ENCODE assay signal across 8 cellular contexts in the genomic region with DNA sequence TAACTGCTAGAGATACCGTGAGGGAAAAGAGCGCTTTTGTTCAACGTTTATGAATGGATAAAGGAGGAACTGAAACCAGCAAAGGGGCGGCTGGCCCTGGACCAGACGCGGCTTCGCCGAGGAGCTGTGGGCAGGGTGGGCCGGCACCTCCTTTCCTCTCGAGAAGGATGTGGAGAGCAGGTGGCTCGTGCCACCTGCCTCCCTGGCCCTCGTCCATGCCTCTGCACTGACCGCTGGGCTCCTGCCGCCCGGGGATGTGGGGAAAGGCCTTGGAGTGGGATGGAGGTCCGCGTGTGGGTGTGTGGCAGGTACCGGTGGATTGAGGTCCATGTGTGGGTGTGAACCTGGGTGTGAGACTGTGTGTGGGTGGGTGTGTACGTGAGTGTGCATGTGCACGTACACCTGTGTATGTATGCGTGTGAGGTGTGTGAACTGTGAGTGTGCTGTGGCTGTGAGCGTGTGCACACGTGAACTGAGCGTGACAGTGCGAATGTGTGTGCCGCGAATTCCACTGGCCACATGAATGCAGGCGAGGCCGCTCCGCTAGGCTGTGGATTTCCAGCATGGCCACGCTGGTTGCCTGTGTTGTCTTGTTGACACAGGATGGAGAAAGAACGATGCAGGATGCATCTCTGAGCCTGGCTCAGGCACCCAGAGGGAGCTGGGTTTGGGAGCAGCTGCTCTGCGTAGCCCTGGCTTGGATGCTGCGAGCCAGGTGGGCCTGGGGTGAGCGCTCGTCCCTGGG. TPM values are rescaled to one million over a fixed set of nuclear protein-coding genes. Genes with fewer than 3 reads are reported as not detected.
A peak's percentile ranks its signal among the peaks of the same experiment; 100 is the strongest.
DNase-seq lines count a peak whose midpoint lies in the region; ATAC-seq, FAIRE-seq and TF ChIP-seq lines count a peak whose summit lies in the region.

No MANE protein-coding gene starts in this region.

- no peaks in the 10 kb centered on the region for H3K36me3 ChIP-seq in H1 (ENCODE audit: control insufficient read depth in 2 of 4, insufficient read depth in 4 of 4, low read length in 3 of 4)

- POLR2A ChIA-PET in CD4-positive, alpha-beta T cell (lab: Charles Lee) = no interaction called here
- POLR2A ChIA-PET in H1 (lab: Charles Lee; ENCODE audit: partially characterized antibody) = interaction anchor here (1.2 kb wide), 1 partner anchor 14 kb away, joined by 3 read pairs; no protein-coding TSS in a partner anchor

- H2BK15ac ChIP-seq in H1 (ENCODE audit: low read length) = no peak overlapping the region

- peak overlapping the region; percentile 35; the same call in 1 of the 2 replicates for H4K8ac ChIP-seq in H1 (ENCODE audit: extremely low read depth, insufficient read depth, low read length)

- no peak overlapping the region for H3K18ac ChIP-seq in H1 (ENCODE audit: extremely low read depth, low read length)

- TF ChIP-seq CTCF in CD4-positive, alpha-beta T cell (IDR thresholded peaks at IDR 0.05) = no peak
- TF ChIP-seq CTCF in H1 (IDR thresholded peaks at IDR 0.05; ENCODE audit: control extremely low read depth in 1 of 3, insufficient read depth in 1 of 3, low read depth in 1 of 3, low read length in 3 of 3) (no peak), chondrocyte (IDR thresholded peaks at IDR 0.05) (no peak)

- H3K4me1 Mint-ChIP-seq in CD4-positive, alpha-beta T cell (ENCODE audit: low read depth) = peaks cover 23% of the 10 kb centered on the region
- H3K4me1 Mint-ChIP-seq in chondrocyte (ENCODE audit: low read depth) = peaks cover 6% of the 10 kb centered on the region

- H3K27ac Mint-ChIP-seq in CD4-positive, alpha-beta T cell = no peak overlapping the region
- H3K27ac Mint-ChIP-seq in chondrocyte (ENCODE audit: unreplicated experiment) = no peak overlapping the region

- no peak overlapping the region for H2AK5ac ChIP-seq in H1 (ENCODE audit: low read depth, low read length)

- no peaks in the 10 kb centered on the region for H3K9me3 ChIP-seq in CD4-positive, alpha-beta T cell (ENCODE audit: control insufficient read depth, low read length)
- H3K9me3 ChIP-seq in H1 (ENCODE audit: insufficient read depth in 2 of 2, low read depth in 1 of 2, low read length in 1 of 2) = no peaks in the 10 kb centered on the region

- H3K27me3 Mint-ChIP-seq in CD4-positive, alpha-beta T cell = peaks cover 20% of the 10 kb centered on the region
- H3K27me3 Mint-ChIP-seq in chondrocyte (ENCODE audit: low read depth) = peaks cover 3% of the 10 kb centered on the region

- TF ChIP-seq RAD21 in H1 (IDR thresholded peaks at IDR 0.05 in 1 of 2, conservative IDR thresholded peaks at IDR 0.05 in 1 of 2; ENCODE audit: low read depth in 2 of 2, low read length in 2 of 2) = no peak

- H2BK12ac ChIP-seq in H1 (ENCODE audit: low read depth, low read length) = 0 out of 2 replicates have a peak overlapping the region, but pooled peaks have one; percentile 55

- H3K79me2 ChIP-seq in H1 (ENCODE audit: control insufficient read depth in 1 of 2, insufficient read depth in 2 of 2, low read length in 2 of 2) = peaks cover 2 to 3% of the 10 kb centered on the region in 2 experiments; a peak in 2 of 4 replicates

- peak overlapping the region; percentile 67 for H3K4me3 Mint-ChIP-seq in CD4-positive, alpha-beta T cell
- H3K4me3 Mint-ChIP-seq in chondrocyte (ENCODE audit: unreplicated experiment) = no peak overlapping the region

- no peak for ATAC-seq in CD4-positive, alpha-beta T cell (ENCODE audit: poor library complexity)
- peak; percentile 40 for ATAC-seq in HG03442 (IDR thresholded peaks at IDR 0.05; ENCODE audit: unreplicated experiment)

- H3K9me3 Mint-ChIP-seq in CD4-positive, alpha-beta T cell = no peaks in the 10 kb centered on the region
- H3K9me3 Mint-ChIP-seq in chondrocyte (ENCODE audit: low read depth) = no peaks in the 10 kb centered on the region

- peak overlapping the region; percentile 73 for H4K91ac ChIP-seq in H1 (replicated peaks; ENCODE audit: insufficient read length, low read length)

- no peak overlapping the region for H3K9ac ChIP-seq in H1 (replicated peaks in 1 of 4; ENCODE audit: extremely low read depth in 1 of 4, low read depth in 3 of 4, low read length in 3 of 4)

- intact Hi-C loops in CD4-positive, alpha-beta T cell (cut with DNase I, micrococcal nuclease) = no loop called here

- peaks cover 2% of the 10 kb centered on the region; the same call in 1 of the 2 replicates for H3K23me2 ChIP-seq in H1 (ENCODE audit: low read depth, low read length)

- H4K5ac ChIP-seq in H1 (ENCODE audit: insufficient read length, low read depth, low read length) = no peak overlapping the region

- H3K56ac ChIP-seq in H1 (replicated peaks; ENCODE audit: insufficient read length, low read depth, low read length) = no peak overlapping the region

- no peak overlapping the region for H3K23ac ChIP-seq in H1 (ENCODE audit: insufficient read length)

- peak in 1 of 10 experiments; percentile 19 for DNase-seq in CD4-positive, alpha-beta T cell
- DNase-seq in GM19238 (ENCODE audit: insufficient read length, low spot score) (peak; percentile 23), H1 (ENCODE audit: low read depth in 1 of 2, low spot score in 2 of 2) (peak in 1 of 2 experiments; percentile 35), chondrocyte (ENCODE audit: low spot score) (no peak), C1 segment of cervical spinal cord (lab: John Stamatoyannopoulos, UW) (no peak), NCI-H2196 (lab: John Stamatoyannopoulos, UW; ENCODE audit: unreplicated experiment) (no peak), OCI-M2 (lab: John Stamatoyannopoulos, UW; ENCODE audit: unreplicated experiment) (no peak)

- no peak for TF ChIP-seq EP300 in H1 (IDR thresholded peaks at IDR 0.05; ENCODE audit: borderline replicate concordance in 1 of 2, low read depth in 2 of 2, low read length in 2 of 2)

- no peak for TF ChIP-seq POLR2A in H1 (IDR thresholded peaks at IDR 0.05; ENCODE audit: control extremely low read depth in 1 of 2, low read depth in 2 of 2, low read length in 2 of 2)

- no peak overlapping the region for H3K4ac ChIP-seq in H1 (replicated peaks; ENCODE audit: insufficient read length, low read depth, low read length)

- H3K4me1 ChIP-seq in H1 (replicated peaks in 1 of 4; ENCODE audit: control insufficient read depth in 3 of 4, insufficient read depth in 4 of 4, low read length in 3 of 4) = peaks cover 0 to 2% (median 0%) of the 10 kb centered on the region in 4 experiments; a peak in 3 of 7 replicates

- peaks cover 8% of the 10 kb centered on the region for H3K27me3 ChIP-seq in CD4-positive, alpha-beta T cell (ENCODE audit: control insufficient read depth, insufficient read depth, low read length)
- H3K27me3 ChIP-seq in H1 (replicated peaks in 1 of 4; ENCODE audit: control insufficient read depth in 3 of 4, extremely low read depth in 1 of 4, insufficient read depth in 3 of 4, low read length in 3 of 4) = peaks cover 0 to 2% (median 0%) of the 10 kb centered on the region in 4 experiments; a peak in 2 of 7 replicates

- FAIRE-seq in H1 (lab: Jason Lieb, UNC) = no peak

- H4K20me1 ChIP-seq in H1 (replicated peaks in 1 of 2; ENCODE audit: control insufficient read depth in 1 of 2, insufficient read depth in 2 of 2, low read length in 2 of 2) = peaks cover 0 to 13% of the 10 kb centered on the region in 2 experiments

- 95% methylated on average over 36 of the region's 36 CpGs; no CpG with 5 or more reads in 1 of the 2 experiments for WGBS in H1 (ENCODE audit: extremely low coverage in 1 of 2, insufficient coverage in 1 of 2, insufficient read length in 1 of 2, insufficient replicate concordance in 2 of 2, low coverage in 1 of 2, low lambda C conversion rate in 2 of 2, missing lambda C conversion rate in 1 of 2), 2 experiments

- H3K4me3 ChIP-seq in H1 (ENCODE audit: extremely low read depth in 1 of 4, insufficient read depth in 2 of 4, low read depth in 3 of 4, low read length in 4 of 4) = no peak overlapping the region

- CTCF ChIA-PET in CD4-positive, alpha-beta T cell (lab: Charles Lee) = no interaction called here
- CTCF ChIA-PET in H1 (lab: Charles Lee; ENCODE audit: partially characterized antibody) = no interaction called here

- H3K79me1 ChIP-seq in H1 (ENCODE audit: low read depth, low read length) = no peaks in the 10 kb centered on the region; the same call in 1 of the 2 replicates

- no peak overlapping the region for H3K14ac ChIP-seq in H1 (ENCODE audit: insufficient read length)

- peaks cover 3% of the 10 kb centered on the region for H3K36me3 Mint-ChIP-seq in CD4-positive, alpha-beta T cell (ENCODE audit: low read depth)
- H3K36me3 Mint-ChIP-seq in chondrocyte (ENCODE audit: low read depth) = no peaks in the 10 kb centered on the region

- H2BK20ac ChIP-seq in H1 (ENCODE audit: low read length) = no peak overlapping the region

- H2BK5ac ChIP-seq in H1 (ENCODE audit: low read depth, low read length) = no peak overlapping the region

- H3K27ac ChIP-seq in CD4-positive, alpha-beta T cell (ENCODE audit: low read depth, low read length) = no peak overlapping the region
- no peak overlapping the region for H3K27ac ChIP-seq in H1 (ENCODE audit: low read depth, low read length)

- no peak overlapping the region for H2BK120ac ChIP-seq in H1 (replicated peaks; ENCODE audit: low read depth, low read length)

- no peak overlapping the region for H3K4me2 ChIP-seq in H1 (ENCODE audit: insufficient read depth in 1 of 2, low read depth in 2 of 2, low read length in 2 of 2)

- no peak overlapping the region for H2AFZ ChIP-seq in H1 (ENCODE audit: low read length)

TF ChIP-seq in H1, 55 proteins besides CTCF, POLR2A, EP300 and RAD21 (continues in another document):
- TF ChIP-seq JUND (IDR thresholded peaks at IDR 0.05; ENCODE audit: low read length) (no peak), SIX5 (IDR thresholded peaks at IDR 0.05; ENCODE audit: low read depth, low read length) (no peak), SIN3A (conservative IDR thresholded peaks at IDR 0.05 in 1 of 2, IDR thresholded peaks at IDR 0.05 in 1 of 2; ENCODE audit: low read depth in 1 of 2, low read length in 2 of 2) (no peak), KDM4A (IDR thresholded peaks at IDR 0.05; ENCODE audit: low read depth, low read length, severe bottlenecking) (no peak), SUZ12 (IDR thresholded peaks at IDR 0.05; ENCODE audit: low read length) (no peak), CHD2 (IDR thresholded peaks at IDR 0.05; ENCODE audit: low read length) (no peak), BRCA1 (IDR thresholded peaks at IDR 0.05; ENCODE audit: low read depth, low read length) (no peak), CTBP2 (IDR thresholded peaks at IDR 0.05; ENCODE audit: borderline replicate concordance, insufficient read depth, insufficient read length, low read length) (no peak)

RNA-seq across cellular contexts. Expression of a gene that starts 4.4 kb away (rescaled TPM):
- total RNA-seq in CD4-positive, alpha-beta T cell = 1 to 10 TPM; 7.6 to 8.0 TPM
- total RNA-seq in H1 (2021; fragmentation: NEBNext Ultra II Directional; extraction: Animal tissue kit (Norgen Biotek cat#: 25700)) = 18.9 and 19.6 TPM in 2 replicates
- 13.1 and 13.2 TPM in 2 replicates for polyA plus RNA-seq in H1 (2011; rRNA removed)
- polyA plus RNA-seq in H1 (2011; cell fraction: cytosol; rRNA removed) = 14.2 TPM
- 25.1 TPM for polyA plus RNA-seq in H1 (2011; cell fraction: nucleus; rRNA removed)
- polyA plus RNA-seq in H1 (2012, experiment 1 of 2) = 10.9 to 14.7 TPM (median 13.0 TPM) in 4 replicates
- polyA plus RNA-seq in H1 (2012, experiment 2 of 2) = 6.4 TPM
- polyA plus RNA-seq in H1 (2013, experiment 1 of 2) = 5.8 TPM
- 5.2 TPM for polyA plus RNA-seq in H1 (2013, experiment 2 of 2)
- 26.8 and 27.2 TPM in 2 replicates for polyA minus RNA-seq in H1 (2011; rRNA and poly(A)+ RNA removed)
- polyA minus RNA-seq in H1 (2011; cell fraction: cytosol; rRNA and poly(A)+ RNA removed) = 17.0 TPM
- 38.5 TPM for polyA minus RNA-seq in H1 (2011; cell fraction: nucleus; rRNA and poly(A)+ RNA removed)
- 2.7 to 4.5 TPM (median 3.3 TPM) in 3 replicates for total RNA-seq in chondrocyte
